Comparison of ENCODE assay signal across 2 cellular contexts in the genomic region with DNA sequence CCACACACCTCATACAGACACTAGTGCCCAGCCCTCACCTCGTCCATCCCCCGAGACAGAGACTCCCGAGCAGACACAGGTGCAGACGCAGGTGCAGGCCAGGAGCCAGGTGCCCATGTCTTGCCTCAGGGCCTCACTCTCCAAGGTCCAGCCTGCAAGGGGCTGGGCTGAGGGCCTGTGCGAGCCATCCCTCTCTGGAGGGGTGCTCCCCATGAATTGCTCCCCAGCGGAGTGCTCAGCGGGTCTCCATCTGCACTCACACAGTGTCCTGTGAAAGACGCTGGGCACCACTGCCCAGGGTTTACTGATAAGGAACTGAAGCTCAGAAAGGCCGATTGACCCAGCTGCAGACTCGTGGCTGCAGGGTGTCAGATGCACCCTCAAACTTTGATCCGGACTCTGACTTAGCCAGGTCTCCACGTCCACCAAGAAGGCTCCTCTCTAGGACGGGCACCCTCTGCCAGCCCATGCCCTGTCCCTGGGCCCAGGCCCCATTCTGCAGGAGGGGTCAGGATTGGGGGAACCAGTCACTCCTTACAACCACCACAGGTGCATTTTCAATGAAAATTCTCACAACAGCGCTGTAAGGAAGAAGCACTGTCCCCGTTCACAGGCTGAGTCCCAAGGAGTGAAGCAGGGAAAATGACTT.
TF ChIP-seq lines count a peak whose summit lies in the region.

No MANE protein-coding gene starts in this region.

TF ChIP-seq in HEK293, 187 proteins besides CTCF, POLR2A, EP300 and RAD21 (continues in another document):
- TF ChIP-seq ZNF529 (tag by site-specific recombination; IDR thresholded peaks at IDR 0.05; ENCODE audit: insufficient replicate concordance): no peak
- TF ChIP-seq TSHZ1 (tag by site-specific recombination; IDR thresholded peaks at IDR 0.05; ENCODE audit: borderline replicate concordance): no peak
- TF ChIP-seq ZNF658 (tag by site-specific recombination; IDR thresholded peaks at IDR 0.05): no peak
- peak; percentile 55 for TF ChIP-seq ZIC2 (tag by site-specific recombination; IDR thresholded peaks at IDR 0.05)
- no peak for TF ChIP-seq ZNF48 (tag by site-specific recombination; IDR thresholded peaks at IDR 0.05)
- TF ChIP-seq, protein P1, sequence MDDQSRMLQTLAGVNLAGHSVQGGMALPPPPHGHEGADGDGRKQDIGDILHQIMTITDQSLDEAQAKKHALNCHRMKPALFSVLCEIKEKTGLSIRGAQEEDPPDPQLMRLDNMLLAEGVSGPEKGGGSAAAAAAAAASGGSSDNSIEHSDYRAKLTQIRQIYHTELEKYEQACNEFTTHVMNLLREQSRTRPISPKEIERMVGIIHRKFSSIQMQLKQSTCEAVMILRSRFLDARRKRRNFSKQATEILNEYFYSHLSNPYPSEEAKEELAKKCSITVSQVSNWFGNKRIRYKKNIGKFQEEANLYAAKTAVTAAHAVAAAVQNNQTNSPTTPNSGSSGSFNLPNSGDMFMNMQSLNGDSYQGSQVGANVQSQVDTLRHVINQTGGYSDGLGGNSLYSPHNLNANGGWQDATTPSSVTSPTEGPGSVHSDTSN (CRISPR knock-in tag; IDR thresholded peaks at IDR 0.05): no peak
- TF ChIP-seq INSM2 (tag by site-specific recombination; IDR thresholded peaks at IDR 0.05): no peak
- TF ChIP-seq, protein P2, sequence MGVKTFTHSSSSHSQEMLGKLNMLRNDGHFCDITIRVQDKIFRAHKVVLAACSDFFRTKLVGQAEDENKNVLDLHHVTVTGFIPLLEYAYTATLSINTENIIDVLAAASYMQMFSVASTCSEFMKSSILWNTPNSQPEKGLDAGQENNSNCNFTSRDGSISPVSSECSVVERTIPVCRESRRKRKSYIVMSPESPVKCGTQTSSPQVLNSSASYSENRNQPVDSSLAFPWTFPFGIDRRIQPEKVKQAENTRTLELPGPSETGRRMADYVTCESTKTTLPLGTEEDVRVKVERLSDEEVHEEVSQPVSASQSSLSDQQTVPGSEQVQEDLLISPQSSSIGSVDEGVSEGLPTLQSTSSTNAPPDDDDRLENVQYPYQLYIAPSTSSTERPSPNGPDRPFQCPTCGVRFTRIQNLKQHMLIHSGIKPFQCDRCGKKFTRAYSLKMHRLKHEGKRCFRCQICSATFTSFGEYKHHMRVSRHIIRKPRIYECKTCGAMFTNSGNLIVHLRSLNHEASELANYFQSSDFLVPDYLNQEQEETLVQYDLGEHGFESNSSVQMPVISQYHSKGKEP (tag by site-specific recombination; IDR thresholded peaks at IDR 0.05): no peak
- TF ChIP-seq ZNF23 (tag by site-specific recombination; IDR thresholded peaks at IDR 0.05; ENCODE audit: borderline replicate concordance): no peak
- no peak for TF ChIP-seq ZNF37A (tag by site-specific recombination; IDR thresholded peaks at IDR 0.05)
- TF ChIP-seq BCL11B (tag by site-specific recombination; IDR thresholded peaks at IDR 0.05; ENCODE audit: low read depth): no peak
- TF ChIP-seq HIC1 (tag by site-specific recombination; IDR thresholded peaks at IDR 0.05): 0 out of 2 replicates have a peak, but pooled peaks have one; percentile 54

TF ChIP-seq in K562, 482 proteins besides CTCF, POLR2A, EP300 and RAD21:
- TF ChIP-seq ZNF263 (CRISPR knock-in tag; IDR thresholded peaks at IDR 0.05; ENCODE audit: borderline replicate concordance) (peak; percentile 51), XRCC3 (IDR thresholded peaks at IDR 0.05) (no peak)
